Comparison of ENCODE assay signal across 10 cellular contexts in genomic region chr14:68813318-68813838, GRCh38. TPM values are rescaled to one million over a fixed set of nuclear protein-coding genes. Genes with fewer than 3 reads are reported as not detected.
DNase-seq lines count a peak whose midpoint lies in the region; ATAC-seq and TF ChIP-seq lines count a peak whose summit lies in the region.
"Had no signal": no experiment of that assay in that cellular context is flagged by ENCODE, and none has a peak within 500 bp of the region (broad histone marks: within the 10 kb centered on the region; RNA-seq: fewer than 3 reads in every experiment).

No MANE protein-coding gene starts in this region.

- TF ChIP-seq CTCF in parathyroid adenoma (IDR thresholded peaks at IDR 0.05) (no peak), CD14-positive monocyte (IDR thresholded peaks at IDR 0.05) (no peak)

- H3K27ac ChIP-seq in BLaER1: peak overlapping the region; percentile 99
- peak overlapping the region; percentile 89 for H3K27ac ChIP-seq in parathyroid adenoma
- H3K27ac ChIP-seq: SK-N-MC had no signal

- peak overlapping the region; percentile 71 for H3K4me3 ChIP-seq in BLaER1
- no peak overlapping the region for H3K4me3 ChIP-seq in parathyroid adenoma (ENCODE audit: low read depth, low read length)
- H3K4me3 ChIP-seq: SK-N-MC had no signal

- H3K9me3 ChIP-seq in BLaER1 (peaks cover 8% of the 10 kb centered on the region; the same call in 1 of the 2 replicates), parathyroid adenoma (ENCODE audit: control insufficient read depth, low read length) (no peaks in the 10 kb centered on the region)

- peak overlapping the region; percentile 95 for H3K27ac Mint-ChIP-seq in dendritic cell treated with granulocyte-macrophage colony-stimulating factor and Interleukin-4, amounts not matched to agents 40 ng/mL and 50 ng/mL, for 4 days
- no peak overlapping the region for H3K27ac Mint-ChIP-seq in CD14-positive monocyte

- H3K4me1 Mint-ChIP-seq in dendritic cell treated with granulocyte-macrophage colony-stimulating factor and Interleukin-4, amounts not matched to agents 40 ng/mL and 50 ng/mL, for 4 days (ENCODE audit: low read depth): peaks cover 52% of the 10 kb centered on the region
- peaks cover 37% of the 10 kb centered on the region for H3K4me1 Mint-ChIP-seq in CD14-positive monocyte

- H3K36me3 ChIP-seq in BLaER1 (no peaks in the 10 kb centered on the region), parathyroid adenoma (ENCODE audit: control insufficient read depth, insufficient read depth, low read length) (no peaks in the 10 kb centered on the region)

- no peaks in the 10 kb centered on the region for H3K27me3 ChIP-seq in BLaER1
- H3K27me3 ChIP-seq in parathyroid adenoma (ENCODE audit: control insufficient read depth, insufficient read depth, low read length): no peaks in the 10 kb centered on the region

- peaks cover 1% of the 10 kb centered on the region for H3K27me3 Mint-ChIP-seq in dendritic cell treated with granulocyte-macrophage colony-stimulating factor and Interleukin-4, amounts not matched to agents 40 ng/mL and 50 ng/mL, for 4 days
- peaks cover 3 to 10% (median 4%) of the 10 kb centered on the region in 3 donors for H3K27me3 Mint-ChIP-seq in CD14-positive monocyte (ENCODE audit: low read depth in 3 of 3)

- H3K79me2 ChIP-seq in parathyroid adenoma: no peaks in the 10 kb centered on the region

- no peaks in the 10 kb centered on the region for H4K20me1 ChIP-seq in BLaER1

- peaks cover 8% of the 10 kb centered on the region for H3K36me3 Mint-ChIP-seq in dendritic cell treated with granulocyte-macrophage colony-stimulating factor and Interleukin-4, amounts not matched to agents 40 ng/mL and 50 ng/mL, for 4 days (ENCODE audit: low read depth)
- H3K36me3 Mint-ChIP-seq in CD14-positive monocyte: peaks cover 5 to 8% of the 10 kb centered on the region in 2 donors

- peak; percentile 6 for DNase-seq in H4 (ENCODE audit: low spot score)
- no peak for DNase-seq in CD14-positive monocyte (ENCODE audit: low spot score)
- DNase-seq in effector CD4-positive, alpha-beta T cell: no peak
- DNase-seq: activated T-cell treated with anti-CD3 and anti-CD28 coated beads, Interleukin-2, amount 50 U/mL, for 4 hours had no signal

- no peak for ATAC-seq in GM21447 (IDR thresholded peaks at IDR 0.05; ENCODE audit: unreplicated experiment)
- ATAC-seq in GM18858 (IDR thresholded peaks at IDR 0.05; ENCODE audit: unreplicated experiment): no peak
- ATAC-seq: activated T-cell treated with anti-CD3 and anti-CD28 coated beads, Interleukin-2, amount 50 U/mL, for 4 hours had no signal

- no peak overlapping the region for H2AFZ ChIP-seq in parathyroid adenoma

- H3K4me3 Mint-ChIP-seq in dendritic cell treated with granulocyte-macrophage colony-stimulating factor and Interleukin-4, amounts not matched to agents 40 ng/mL and 50 ng/mL, for 4 days: no peak overlapping the region
- H3K4me3 Mint-ChIP-seq in CD14-positive monocyte: no peak overlapping the region

- H3K9ac ChIP-seq in BLaER1: peak overlapping the region; percentile 97
- no peak overlapping the region for H3K9ac ChIP-seq in parathyroid adenoma

- H3K4me2 ChIP-seq in BLaER1 (peak overlapping the region; percentile 83), parathyroid adenoma (ENCODE audit: low read length) (no peak overlapping the region)

- no peaks in the 10 kb centered on the region for H3K9me3 Mint-ChIP-seq in dendritic cell treated with granulocyte-macrophage colony-stimulating factor and Interleukin-4, amounts not matched to agents 40 ng/mL and 50 ng/mL, for 4 days
- H3K9me3 Mint-ChIP-seq in CD14-positive monocyte: peaks cover 0 to 2% (median 0%) of the 10 kb centered on the region in 7 donors
- H3K9me3 Mint-ChIP-seq: activated T-cell treated with anti-CD3 and anti-CD28 coated beads, Interleukin-2, amount 50 U/mL, for 4 hours had no signal

- intact Hi-C loops in dendritic cell treated with granulocyte-macrophage colony-stimulating factor and Interleukin-4, amounts not matched to agents 40 ng/mL and 50 ng/mL, for 4 days (cut with micrococcal nuclease): no loop called here
- intact Hi-C loops in CD14-positive monocyte (cut with micrococcal nuclease): no loop called here

- H3K4me1 ChIP-seq in BLaER1: peaks cover 87% of the 10 kb centered on the region
- H3K4me1 ChIP-seq in parathyroid adenoma: peaks cover 8% of the 10 kb centered on the region

RNA-seq across cellular contexts. Expression of gene ZFP36L1, which starts 20.5 kb away (rescaled TPM):
- total RNA-seq in H4 (2014; rRNA removed; shearing (Covaris generic)): 27.7 and 31.0 TPM in 2 replicates
- polyA plus RNA-seq in CD14-positive monocyte: 100 to 1,000 TPM; 151 to 185 TPM
